In genomic region chr11:3049430-3050243, GRCh38 we compare ENCODE assay signal across 8 cellular contexts. TPM values are rescaled to one million over a fixed set of nuclear protein-coding genes. Genes with fewer than 3 reads are reported as not detected.
A peak's percentile ranks its signal among the peaks of the same experiment; 100 is the strongest.
DNase-seq lines count a peak whose midpoint lies in the region; ATAC-seq and TF ChIP-seq lines count a peak whose summit lies in the region.

No MANE protein-coding gene starts in this region.

- H3K27ac ChIP-seq in SU-DHL-6 (ENCODE audit: low read depth, low read length) = no peak overlapping the region

- ATAC-seq in GM21360 (IDR thresholded peaks at IDR 0.05; ENCODE audit: unreplicated experiment) = peak; percentile 92

- H3K9me2 ChIP-seq in SU-DHL-6 (replicated peaks; ENCODE audit: insufficient read depth, low read length) = no peaks in the 10 kb centered on the region

- no peaks in the 10 kb centered on the region for H3K27me3 ChIP-seq in SU-DHL-6 (ENCODE audit: low read length)
- no peaks in the 10 kb centered on the region for H3K27me3 ChIP-seq in H7 (ENCODE audit: control insufficient read depth, insufficient read depth, low read length)

- no peak overlapping the region for H2AFZ ChIP-seq in SU-DHL-6 (ENCODE audit: low read depth, low read length, severe bottlenecking)

- no peaks in the 10 kb centered on the region for H3F3A ChIP-seq in SU-DHL-6 (ENCODE audit: insufficient read depth)

- H3K9me3 ChIP-seq in SU-DHL-6 (ENCODE audit: insufficient read depth, low read length) = no peaks in the 10 kb centered on the region

- 0 out of 2 replicates have a peak overlapping the region, but pooled peaks have one; percentile 3 for H3K9ac ChIP-seq in SU-DHL-6 (ENCODE audit: low read length)

- H3K4me2 ChIP-seq in SU-DHL-6 (ENCODE audit: low read depth, low read length, poor library complexity, severe bottlenecking) = peak overlapping the region; percentile 28

- peak; percentile 5 for DNase-seq in DMS153 treated with DMSO at 0.1 percent for 48 hours (lab: John Stamatoyannopoulos, UW; ENCODE audit: unreplicated experiment)
- DNase-seq in HT-29 (ENCODE audit: low spot score) = peak; percentile 92
- DNase-seq in anterior cingulate cortex (lab: John Stamatoyannopoulos, UW) = peak in 57 of 58 donors; percentile 28 to 94 (median 82)
- peak; percentile 39 for DNase-seq in iPS-NIHi11 (ENCODE audit: low spot score)
- DNase-seq in stimulated activated CD4-positive, alpha-beta T cell treated with anti-CD3 and anti-CD28 coated beads, Interleukin-15, amount 100 ng/mL, for 24 hours = peak; percentile 68
- DNase-seq in H7 = no peak

- H3K36me3 ChIP-seq in SU-DHL-6 (ENCODE audit: low read length) = no peaks in the 10 kb centered on the region
- H3K36me3 ChIP-seq in H7 (replicated peaks; ENCODE audit: control insufficient read depth, insufficient read depth, low read length) = peaks cover 21% of the 10 kb centered on the region

- H3K4me3 ChIP-seq in SU-DHL-6 (ENCODE audit: insufficient read depth, low read length, poor library complexity, severe bottlenecking) (no peak overlapping the region), H7 (ENCODE audit: insufficient read depth, low read depth, low read length) (no peak overlapping the region)

- no peaks in the 10 kb centered on the region for H4K20me1 ChIP-seq in SU-DHL-6 (ENCODE audit: low read depth, low read length)

- peaks cover 89% of the 10 kb centered on the region for H3K79me2 ChIP-seq in SU-DHL-6 (ENCODE audit: insufficient read depth, low read length)

- no peak for TF ChIP-seq CTCF in SU-DHL-6 (IDR thresholded peaks at IDR 0.05; ENCODE audit: insufficient read depth, low read length, poor library complexity, severe bottlenecking)

RNA-seq across cellular contexts. Expression of gene CARS1, which starts 7.6 kb away (rescaled TPM):
- total RNA-seq in HT-29 (2014; rRNA removed; shearing (Covaris generic)) = 47.7 and 55.8 TPM in 2 replicates
- total RNA-seq in H7 (2014; rRNA removed; shearing (Covaris generic)) = 56.0 and 76.2 TPM in 2 replicates

RNA-seq across cellular contexts. Expression of gene NAP1L4, which starts 57.5 kb away (rescaled TPM):
- total RNA-seq in HT-29 (2014; rRNA removed; shearing (Covaris generic)) = 114 and 116 TPM in 2 replicates
- 140 and 142 TPM in 2 replicates for total RNA-seq in H7 (2014; rRNA removed; shearing (Covaris generic))
